8 cellular contexts compared by ENCODE assay signal in the genomic region with DNA sequence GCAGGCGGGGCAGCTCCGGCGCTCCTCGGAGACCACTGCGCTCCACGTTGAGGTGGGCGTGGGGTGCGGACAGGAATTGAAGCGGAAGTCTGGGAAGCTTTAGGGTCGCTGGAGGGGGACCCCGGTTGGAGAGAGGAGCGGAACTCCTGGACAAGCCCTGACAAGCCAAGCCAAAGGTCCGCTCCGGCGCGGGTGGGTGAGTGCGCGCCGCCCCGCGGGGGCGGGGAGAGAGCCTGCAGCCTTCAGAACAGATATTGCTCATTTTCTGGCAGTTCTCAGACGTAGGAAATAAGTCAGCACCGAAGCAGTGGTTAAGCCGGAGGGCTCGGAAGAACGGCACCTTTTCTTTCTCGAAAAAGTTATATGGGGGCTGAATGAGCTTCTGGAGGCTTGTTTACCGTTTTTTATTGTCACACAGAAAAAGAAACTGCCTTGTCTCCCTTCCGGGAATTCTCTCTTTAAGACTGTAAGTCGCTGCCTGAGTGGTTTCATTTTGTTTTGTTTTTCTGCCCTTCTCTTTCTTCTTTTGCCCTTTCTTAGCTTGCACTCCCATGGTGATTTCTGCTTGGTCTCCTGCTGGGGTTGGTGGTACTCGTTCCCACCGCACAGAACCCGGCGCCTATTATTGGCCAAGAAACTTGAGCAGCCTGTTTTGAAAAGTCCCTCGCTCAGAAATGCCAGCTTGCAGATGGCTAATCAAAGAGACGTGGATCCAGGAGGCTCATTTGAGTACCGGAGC. TPM values are rescaled to one million over a fixed set of nuclear protein-coding genes. Genes with fewer than 3 reads are reported as not detected.
A peak's percentile ranks its signal among the peaks of the same experiment; 100 is the strongest.
DNase-seq lines count a peak whose midpoint lies in the region; ATAC-seq and TF ChIP-seq lines count a peak whose summit lies in the region.

No MANE protein-coding gene starts in this region.

- peak overlapping the region; percentile 94 for H3K4me3 Mint-ChIP-seq in activated CD8-positive, alpha-beta memory T cell treated with anti-CD3 and anti-CD28 coated beads, Interleukin-2, amount 10 ng/mL, durations not matched to agents 7 days and 5 days

- H3K27me3 Mint-ChIP-seq in activated CD8-positive, alpha-beta memory T cell treated with anti-CD3 and anti-CD28 coated beads, Interleukin-2, amount 10 ng/mL, durations not matched to agents 7 days and 5 days = no peaks in the 10 kb centered on the region

- H3K4me1 Mint-ChIP-seq in activated CD8-positive, alpha-beta memory T cell treated with anti-CD3 and anti-CD28 coated beads, Interleukin-2, amount 10 ng/mL, durations not matched to agents 7 days and 5 days = peaks cover 66% of the 10 kb centered on the region

- H3K27ac Mint-ChIP-seq in activated CD8-positive, alpha-beta memory T cell treated with anti-CD3 and anti-CD28 coated beads, Interleukin-2, amount 10 ng/mL, durations not matched to agents 7 days and 5 days = peak overlapping the region; percentile 98

- peaks cover 3% of the 10 kb centered on the region for H3K9me3 Mint-ChIP-seq in activated CD8-positive, alpha-beta memory T cell treated with anti-CD3 and anti-CD28 coated beads, Interleukin-2, amount 10 ng/mL, durations not matched to agents 7 days and 5 days (ENCODE audit: low read depth)

- peak; percentile 71 for DNase-seq in GM10248 (ENCODE audit: extremely low spot score)
- DNase-seq in NCI-H510A (lab: John Stamatoyannopoulos, UW) = peak; percentile 14
- peak; percentile 82 for DNase-seq in activated CD8-positive, alpha-beta memory T cell treated with anti-CD3 and anti-CD28 coated beads, Interleukin-2, amount 10 ng/mL, durations not matched to agents 7 days and 5 days
- DNase-seq in mesenteric fat pad (ENCODE audit: low spot score) = peak; percentile 93
- peak; percentile 33 to 38 for DNase-seq in stimulated activated CD8-positive, alpha-beta memory T cell treated with anti-CD3 and anti-CD28 coated beads, Interleukin-2, amount 100 ng/mL, for 1 hour (ENCODE audit: low read depth in 2 of 2)
- DNase-seq in NCI-H2081 (lab: John Stamatoyannopoulos, UW) = no peak

- H3K36me3 ChIP-seq in endocrine pancreas (ENCODE audit: control insufficient read depth, insufficient read depth, low read length) = no peaks in the 10 kb centered on the region

- peaks cover 38% of the 10 kb centered on the region for H3K36me3 Mint-ChIP-seq in activated CD8-positive, alpha-beta memory T cell treated with anti-CD3 and anti-CD28 coated beads, Interleukin-2, amount 10 ng/mL, durations not matched to agents 7 days and 5 days

- no peaks in the 10 kb centered on the region for H3K27me3 ChIP-seq in endocrine pancreas (ENCODE audit: control insufficient read depth, insufficient read depth, low read length)

- TF ChIP-seq CTCF in GM10248 (IDR thresholded peaks at IDR 0.05; ENCODE audit: control extremely low read depth, extremely low read depth, low read depth, missing control alignments) = no peak

- no peaks in the 10 kb centered on the region for H3K4me1 ChIP-seq in endocrine pancreas (ENCODE audit: control insufficient read depth, insufficient read depth, low read length)

- H3K4me3 ChIP-seq in endocrine pancreas (ENCODE audit: control insufficient read depth, insufficient read depth, low read length) = peak overlapping the region; percentile 96

- H3K9me3 ChIP-seq in endocrine pancreas (ENCODE audit: control insufficient read depth, low read length) = no peaks in the 10 kb centered on the region

- peak overlapping the region; percentile 85 for H3K9ac ChIP-seq in endocrine pancreas (ENCODE audit: control insufficient read depth, insufficient read depth, low read length)

- ATAC-seq in HG02610 (IDR thresholded peaks at IDR 0.05; ENCODE audit: unreplicated experiment) = peak; percentile 43
- peak; percentile 59 for ATAC-seq in activated CD8-positive, alpha-beta memory T cell treated with anti-CD3 and anti-CD28 coated beads, Interleukin-2, amount 10 ng/mL, durations not matched to agents 7 days and 5 days

- POLR2A ChIA-PET in GM10248 (lab: Yijun Ruan, JAX) = interaction anchor here (1.0 kb wide), 1 partner anchor 8 kb away, joined by 3 read pairs; no protein-coding TSS in a partner anchor

- CTCF ChIA-PET in GM10248 (lab: Yijun Ruan, JAX) = interaction anchor here (0.9 to 8.0 kb wide), 10 partner anchors 9 to 427 kb away, joined by 3 to 80 read pairs (median 7); no protein-coding TSS in a partner anchor
- CTCF ChIA-PET in activated CD8-positive, alpha-beta memory T cell treated with anti-CD3 and anti-CD28 coated beads, Interleukin-2, amount 10 ng/mL, durations not matched to agents 7 days and 5 days (lab: Charles Lee) = interaction anchor here (0.6 to 10.8 kb wide), 15 partner anchors 9 to 408 kb away, joined by 3 to 70 read pairs (median 3); a partner anchor contains a TSS

RNA-seq across cellular contexts. Expression of a gene that starts 0.7 kb away (rescaled TPM):
- 10 to 100 TPM; 73.7 to 75.4 TPM for total RNA-seq in activated CD8-positive, alpha-beta memory T cell treated with anti-CD3 and anti-CD28 coated beads, Interleukin-2, amount 10 ng/mL, durations not matched to agents 7 days and 5 days
- total RNA-seq in mesenteric fat pad = 10.4 TPM

RNA-seq across cellular contexts. Expression of a gene that starts 38.8 kb away (rescaled TPM):
- total RNA-seq in activated CD8-positive, alpha-beta memory T cell treated with anti-CD3 and anti-CD28 coated beads, Interleukin-2, amount 10 ng/mL, durations not matched to agents 7 days and 5 days = 10 to 100 TPM; 28.2 to 34.5 TPM
- total RNA-seq in mesenteric fat pad = 204 TPM

Comparison
In these comparisons a context has a peak if more than half of its experiments do, and no peak if none do; other contexts are left out.
1. DNase-seq: peak in GM10248 (single experiment), NCI-H510A (single experiment), activated CD8-positive, alpha-beta memory T cell treated with anti-CD3 and anti-CD28 coated beads, Interleukin-2, amount 10 ng/mL, durations not matched to agents 7 days and 5 days (single experiment), mesenteric fat pad (single experiment) and stimulated activated CD8-positive, alpha-beta memory T cell treated with anti-CD3 and anti-CD28 coated beads, Interleukin-2, amount 100 ng/mL, for 1 hour (2 of 2); none in NCI-H2081 (0 of 2).